ENCODE assay signal across 9 cellular contexts in the genomic region with DNA sequence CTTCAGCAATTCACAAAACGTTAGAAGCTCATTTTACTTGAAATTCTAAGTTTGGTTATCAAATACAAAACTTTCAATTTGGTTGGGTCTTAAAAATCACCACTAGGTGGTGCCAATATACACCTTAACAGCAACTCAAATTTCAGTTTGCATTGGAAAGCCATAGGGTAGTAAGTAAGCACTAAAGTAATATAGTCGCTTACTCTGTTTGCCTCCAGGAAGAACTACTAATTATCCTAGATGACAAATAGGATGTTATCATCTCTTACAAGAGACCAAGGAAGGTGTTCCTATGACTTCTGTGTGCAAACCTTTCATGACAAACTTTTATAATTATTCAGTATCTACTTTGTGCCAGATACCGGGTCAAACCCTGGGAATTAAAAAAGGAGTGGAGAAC.
A peak's percentile ranks its signal among the peaks of the same experiment; 100 is the strongest.
DNase-seq lines count a peak whose midpoint lies in the region; ATAC-seq and TF ChIP-seq lines count a peak whose summit lies in the region.
"Had no signal": no experiment of that assay in that cellular context is flagged by ENCODE, and none has a peak within 500 bp of the region (broad histone marks: within the 10 kb centered on the region; RNA-seq: fewer than 3 reads in every experiment).

No MANE protein-coding gene starts in this region.

- BruUV-seq in PC-3 (replicated peaks; lab: Mats Ljungman, UMichigan), result no TSS peak

- no peak overlapping the region for H2AFZ ChIP-seq in PC-3 (ENCODE audit: low read length)

- H3K4me3 ChIP-seq in DOHH2 (ENCODE audit: low read length), result no peak overlapping the region
- no peak overlapping the region for H3K4me3 ChIP-seq in PC-3 (ENCODE audit: low read length)

- no peaks in the 10 kb centered on the region for H3K79me2 ChIP-seq in DOHH2 (ENCODE audit: control insufficient read depth, low read length)
- H3K79me2 ChIP-seq in PC-3 (ENCODE audit: low read length), result no peaks in the 10 kb centered on the region

- no peaks in the 10 kb centered on the region for H3K36me3 Mint-ChIP-seq in memory B cell

- H3K27me3 ChIP-seq in DOHH2 (ENCODE audit: control insufficient read depth, low read length), result no peaks in the 10 kb centered on the region
- H3K27me3 ChIP-seq in PC-3 (ENCODE audit: low read length), result no peaks in the 10 kb centered on the region

- H3K4me1 ChIP-seq in DOHH2 (ENCODE audit: control insufficient read depth, low read length) (peaks cover 4% of the 10 kb centered on the region; the same call in 1 of the 2 replicates), PC-3 (ENCODE audit: insufficient read depth, low read length) (no peaks in the 10 kb centered on the region)

- H3K4me3 Mint-ChIP-seq in memory B cell, result no peak overlapping the region
- H3K4me3 Mint-ChIP-seq: T-helper 1 cell treated with Interleukin-12 subunit alpha and Interleukin-12 subunit beta and Interleukin-4 antibody, amounts not matched to agents 30 μg/mL and 1 μg/mL, for 36 hours had no signal

- CTCF ChIA-PET in PC-3 (lab: Charles Lee), result interaction anchor here (0.6 to 2.3 kb wide), 8 partner anchors 23 to 153 kb away, joined by 3 to 31 read pairs (median 4); a partner anchor contains a TSS

- H3K27ac Mint-ChIP-seq in memory B cell, result no peak overlapping the region
- H3K27ac Mint-ChIP-seq: T-helper 1 cell treated with Interleukin-12 subunit alpha and Interleukin-12 subunit beta and Interleukin-4 antibody, amounts not matched to agents 30 μg/mL and 1 μg/mL, for 36 hours had no signal

- H4K20me1 ChIP-seq in DOHH2 (ENCODE audit: control insufficient read depth, insufficient read depth, low read depth, low read length) (no peaks in the 10 kb centered on the region), PC-3 (ENCODE audit: low read length) (no peaks in the 10 kb centered on the region)

- H3F3A ChIP-seq in DOHH2 (ENCODE audit: control insufficient read depth, insufficient read depth), result no peaks in the 10 kb centered on the region
- H3F3A ChIP-seq in PC-3 (ENCODE audit: low read length, unreplicated experiment), result no peaks in the 10 kb centered on the region

- TF ChIP-seq CTCF in DOHH2 (IDR thresholded peaks at IDR 0.05; ENCODE audit: low read depth, low read length, poor library complexity, severe bottlenecking), result peak; percentile 74
- peak; percentile 80 for TF ChIP-seq CTCF in PC-3 (conservative IDR thresholded peaks at IDR 0.05; ENCODE audit: low read depth, low read length)

- intact Hi-C loops in PC-3 (cut with micrococcal nuclease), result loop anchor here (1.0 to 5.0 kb wide), 5 partner anchors 23 to 214 kb away; a partner anchor contains a TSS

- DNase-seq in Kasumi-1 (lab: John Stamatoyannopoulos, UW), result peak; percentile 54 to 80
- DNase-seq in PC-3, result peak; percentile 71
- DNase-seq in dermis blood vessel endothelial cell, result peak; percentile 79
- DNase-seq in memory B cell (ENCODE audit: low spot score in 2 of 2), result peak in 1 of 2 donors; percentile 48
- DNase-seq in activated T-cell treated with anti-CD3 and anti-CD28 coated beads, Interleukin-2, amount 50 U/mL, for 48 hours, result no peak

- POLR2A ChIA-PET in PC-3 (lab: Charles Lee; ENCODE audit: unreplicated experiment), result interaction anchor here (0.6 kb wide), 1 partner anchor 93 kb away, joined by 4 read pairs; a partner anchor contains a TSS

- H3K9me2 ChIP-seq in DOHH2 (replicated peaks; ENCODE audit: control insufficient read depth, low read length) (no peaks in the 10 kb centered on the region), PC-3 (replicated peaks; ENCODE audit: low read length) (no peaks in the 10 kb centered on the region)

- H3K4me2 ChIP-seq in DOHH2 (ENCODE audit: low read length) (no peak overlapping the region), PC-3 (ENCODE audit: low read length) (no peak overlapping the region)

- H3K9me3 ChIP-seq in DOHH2 (ENCODE audit: control insufficient read depth, insufficient read depth, low read length) (no peaks in the 10 kb centered on the region), PC-3 (ENCODE audit: low read length) (no peaks in the 10 kb centered on the region)

- no peaks in the 10 kb centered on the region for H3K36me3 ChIP-seq in DOHH2 (ENCODE audit: control insufficient read depth, low read length)
- no peaks in the 10 kb centered on the region for H3K36me3 ChIP-seq in PC-3 (ENCODE audit: low read depth, low read length)

- H3K27ac ChIP-seq in DOHH2 (ENCODE audit: low read depth, low read length), result no peak overlapping the region
- H3K27ac ChIP-seq in PC-3 (ENCODE audit: low read length), result no peak overlapping the region

- no peaks in the 10 kb centered on the region for H3K27me3 Mint-ChIP-seq in memory B cell

- no peak overlapping the region for H3K9ac ChIP-seq in PC-3 (ENCODE audit: low read length)

- H3K9me3 Mint-ChIP-seq in memory B cell, result no peaks in the 10 kb centered on the region
- H3K9me3 Mint-ChIP-seq: T-helper 1 cell treated with Interleukin-12 subunit alpha and Interleukin-12 subunit beta and Interleukin-4 antibody, amounts not matched to agents 30 μg/mL and 1 μg/mL, for 36 hours had no signal

- no peaks in the 10 kb centered on the region for H3K4me1 Mint-ChIP-seq in memory B cell

- peak; percentile 79 for ATAC-seq in PC-3
- peak; percentile 52 for ATAC-seq in memory B cell (ENCODE audit: low read depth)
- ATAC-seq in GM21529 (IDR thresholded peaks at IDR 0.05; ENCODE audit: unreplicated experiment), result no peak
- ATAC-seq in GM18520 (IDR thresholded peaks at IDR 0.05; ENCODE audit: unreplicated experiment), result no peak

Comparison
In these comparisons a context has a peak if more than half of its experiments do, and no peak if none do; other contexts are left out.
1. DNase-seq: peak in Kasumi-1 (2 of 2), PC-3 (single experiment) and dermis blood vessel endothelial cell (single experiment); none in activated T-cell treated with anti-CD3 and anti-CD28 coated beads, Interleukin-2, amount 50 U/mL, for 48 hours (0 of 2).
2. ATAC-seq: peak in PC-3 (single experiment) and memory B cell (single experiment); none in GM21529 (single experiment) and GM18520 (single experiment).